In the genomic region with DNA sequence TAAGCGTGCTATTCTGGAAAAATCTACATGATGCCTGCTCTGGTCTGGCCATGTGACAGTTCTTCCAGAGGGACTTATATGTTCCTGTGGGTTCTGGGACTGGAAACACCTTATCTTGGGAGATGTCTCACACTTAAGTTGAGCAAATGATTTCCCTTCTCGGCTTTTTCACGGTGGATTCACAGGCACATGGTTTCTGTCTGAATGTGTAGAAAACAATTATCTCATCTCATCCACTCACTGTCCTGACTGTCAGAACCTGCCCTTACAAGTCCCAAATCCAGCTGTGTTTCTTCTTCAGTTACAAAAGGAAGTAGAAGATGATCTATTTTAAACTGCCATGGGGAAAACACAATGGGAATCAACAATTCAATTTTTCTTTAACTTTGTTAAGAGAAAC, we compare ENCODE assay signal across 25 cellular contexts.
DNase-seq lines count a peak whose midpoint lies in the region; ATAC-seq, FAIRE-seq and TF ChIP-seq lines count a peak whose summit lies in the region.
"Had no signal": no experiment of that assay in that cellular context is flagged by ENCODE, and none has a peak within 500 bp of the region (broad histone marks: within the 10 kb centered on the region; RNA-seq: fewer than 3 reads in every experiment).

No MANE protein-coding gene starts in this region.

- H3K4me2 ChIP-seq in keratinocyte (ENCODE audit: control insufficient read depth, extremely low read depth, insufficient read depth, low read depth, low read length): peak overlapping the region; percentile 67
- H3K4me2 ChIP-seq: PC-9 had no signal

- H3K4me3 ChIP-seq in keratinocyte (ENCODE audit: control insufficient read depth in 2 of 3, extremely low read depth in 1 of 3, insufficient read depth in 2 of 3, low read depth in 1 of 3, low read length in 3 of 3): peak overlapping the region in 2 of 3 experiments; percentile 16 to 41
- H3K4me3 ChIP-seq: left ventricle myocardium inferior, PC-9, psoas muscle, tibial nerve had no signal

- no peaks in the 10 kb centered on the region for H3K36me3 ChIP-seq in keratinocyte (ENCODE audit: control insufficient read depth in 2 of 2, extremely low read depth in 1 of 2, insufficient read depth in 2 of 2, low read length in 2 of 2)
- H3K36me3 ChIP-seq: left ventricle myocardium inferior, tibial nerve had no signal

- H3K9me3 ChIP-seq in keratinocyte (ENCODE audit: control insufficient read depth, low read depth, low read length): no peaks in the 10 kb centered on the region
- no peaks in the 10 kb centered on the region for H3K9me3 ChIP-seq in CD4-positive, alpha-beta T cell (ENCODE audit: control insufficient read depth, low read length)
- H3K9me3 ChIP-seq: psoas muscle had no signal

- H3K27ac ChIP-seq in keratinocyte (ENCODE audit: control insufficient read depth, insufficient read depth, low read length): peak overlapping the region; percentile 74
- H3K27ac ChIP-seq in CD4-positive, alpha-beta T cell (ENCODE audit: low read depth, low read length): no peak overlapping the region
- H3K27ac ChIP-seq: 22Rv1, C4-2B, left ventricle myocardium inferior, PC-9, psoas muscle, tibial nerve had no signal

- ATAC-seq in CD4-positive, alpha-beta T cell (ENCODE audit: poor library complexity): no peak

- no peaks in the 10 kb centered on the region for H3K9me1 ChIP-seq in keratinocyte (ENCODE audit: control insufficient read depth, extremely low read depth, insufficient read depth, low read length)

- H3K79me2 ChIP-seq in keratinocyte (ENCODE audit: control insufficient read depth, insufficient read depth, low read length): no peaks in the 10 kb centered on the region

- no peaks in the 10 kb centered on the region for H3K4me1 Mint-ChIP-seq in CD4-positive, alpha-beta T cell (ENCODE audit: low read depth)
- no peaks in the 10 kb centered on the region for H3K4me1 Mint-ChIP-seq in glutamatergic neuron (ENCODE audit: low read depth, unreplicated experiment)
- H3K4me1 Mint-ChIP-seq: central memory CD8-positive, alpha-beta T cell had no signal

- H3K27ac Mint-ChIP-seq in CD4-positive, alpha-beta T cell: no peak overlapping the region
- no peak overlapping the region for H3K27ac Mint-ChIP-seq in glutamatergic neuron (ENCODE audit: unreplicated experiment)
- H3K27ac Mint-ChIP-seq: activated CD8-positive, alpha-beta memory T cell treated with anti-CD3 and anti-CD28 coated beads, Interleukin-2, amount 10 ng/mL, durations not matched to agents 7 days and 5 days; natural killer cell treated with Interleukin-12 subunit alpha and Interleukin-12 subunit beta and Interleukin-15 and Interleukin-18, amount 100 ng/mL, for 72 hours had no signal

- peak overlapping the region; percentile 62 for H3K9ac ChIP-seq in keratinocyte (ENCODE audit: control insufficient read depth, extremely low read depth, insufficient read depth, low read length)

- DNase-seq in NCI-H2171 treated with DMSO at 0.1 percent for 48 hours (lab: John Stamatoyannopoulos, UW) (peak; percentile 17), NCI-H2171 (lab: John Stamatoyannopoulos, UW) (no peak), dermis blood vessel endothelial cell (peak; percentile 16), keratinocyte (ENCODE audit: low read depth, low spot score) (no peak), amniotic stem cell (lab: John Stamatoyannopoulos, UW) (no peak), glutamatergic neuron (no peak), NOMO-1 (lab: John Stamatoyannopoulos, UW; ENCODE audit: unreplicated experiment in 2 of 2) (no peak)
- no peak for DNase-seq in CD4-positive, alpha-beta T cell
- DNase-seq: activated gamma-delta T cell treated with Interleukin-2 at 50 U/mL for 16 hours; activated T-cell treated with anti-CD3 and anti-CD28 coated beads, Interleukin-2, amount 50 U/mL, for 4 hours; Kasumi-1; left ventricle myocardium inferior; NK-92 treated with Interleukin-12 subunit alpha and Interleukin-12 subunit beta, amount 100 ng/mL, for 24 hours; PC-9; psoas muscle; stimulated activated CD4-positive, alpha-beta T cell treated with anti-CD3 and anti-CD28 coated beads, Interleukin-12 subunit alpha, Interleukin-12 subunit beta, amount 100 ng/mL, for 4 hours; stimulated activated CD4-positive, alpha-beta T cell treated with anti-CD3 and anti-CD28 coated beads, Interleukin-2, amount 100 ng/mL, for 48 hours had no signal

- no peaks in the 10 kb centered on the region for H3K36me3 Mint-ChIP-seq in CD4-positive, alpha-beta T cell (ENCODE audit: low read depth)
- H3K36me3 Mint-ChIP-seq in glutamatergic neuron (ENCODE audit: unreplicated experiment): no peaks in the 10 kb centered on the region
- H3K36me3 Mint-ChIP-seq: activated CD8-positive, alpha-beta memory T cell treated with anti-CD3 and anti-CD28 coated beads, Interleukin-2, amount 10 ng/mL, durations not matched to agents 7 days and 5 days; natural killer cell treated with Interleukin-12 subunit alpha and Interleukin-12 subunit beta and Interleukin-15 and Interleukin-18, amount 100 ng/mL, for 72 hours had no signal

- POLR2A ChIA-PET in CD4-positive, alpha-beta T cell (lab: Charles Lee): no interaction called here

- peaks cover 8% of the 10 kb centered on the region for H3K27me3 Mint-ChIP-seq in CD4-positive, alpha-beta T cell
- H3K27me3 Mint-ChIP-seq in glutamatergic neuron (ENCODE audit: unreplicated experiment): no peaks in the 10 kb centered on the region
- H3K27me3 Mint-ChIP-seq: activated CD8-positive, alpha-beta memory T cell treated with anti-CD3 and anti-CD28 coated beads, Interleukin-2, amount 10 ng/mL, durations not matched to agents 7 days and 5 days had no signal

- no peak overlapping the region for H3K4me3 Mint-ChIP-seq in CD4-positive, alpha-beta T cell
- H3K4me3 Mint-ChIP-seq in glutamatergic neuron (ENCODE audit: unreplicated experiment): no peak overlapping the region
- H3K4me3 Mint-ChIP-seq: activated CD8-positive, alpha-beta memory T cell treated with anti-CD3 and anti-CD28 coated beads, Interleukin-2, amount 10 ng/mL, durations not matched to agents 7 days and 5 days; activated T-cell treated with anti-CD3 and anti-CD28 coated beads, Interleukin-2, amount 50 U/mL, for 4 hours; central memory CD8-positive, alpha-beta T cell; natural killer cell treated with Interleukin-12 subunit alpha and Interleukin-12 subunit beta and Interleukin-15 and Interleukin-18, amount 100 ng/mL, for 72 hours had no signal

- H3K4me1 ChIP-seq in keratinocyte (ENCODE audit: control insufficient read depth, extremely low read depth, insufficient read depth, low read length): peaks cover 30% of the 10 kb centered on the region
- H3K4me1 ChIP-seq: left ventricle myocardium inferior, psoas muscle, tibial nerve had no signal

- intact Hi-C loops in CD4-positive, alpha-beta T cell (cut with DNase I, micrococcal nuclease): no loop called here

- CTCF ChIA-PET in CD4-positive, alpha-beta T cell (lab: Charles Lee): no interaction called here

- peak overlapping the region; percentile 14 for H2AFZ ChIP-seq in keratinocyte (ENCODE audit: control insufficient read depth, low read length)
- H2AFZ ChIP-seq: PC-9 had no signal

- peak; percentile 78 for FAIRE-seq in keratinocyte (lab: Jason Lieb, UNC)
- FAIRE-seq: G401.6, islet of Langerhans had no signal

- no peaks in the 10 kb centered on the region for H3K9me3 Mint-ChIP-seq in CD4-positive, alpha-beta T cell
- H3K9me3 Mint-ChIP-seq in glutamatergic neuron (ENCODE audit: unreplicated experiment): peaks cover 2% of the 10 kb centered on the region
- H3K9me3 Mint-ChIP-seq: activated T-cell treated with anti-CD3 and anti-CD28 coated beads, Interleukin-2, amount 50 U/mL, for 4 hours; central memory CD8-positive, alpha-beta T cell; natural killer cell treated with Interleukin-12 subunit alpha and Interleukin-12 subunit beta and Interleukin-15 and Interleukin-18, amount 100 ng/mL, for 72 hours had no signal

- no peaks in the 10 kb centered on the region for H4K20me1 ChIP-seq in keratinocyte (ENCODE audit: control insufficient read depth, extremely low read depth, insufficient read depth, low read length)

- no peaks in the 10 kb centered on the region for H3K27me3 ChIP-seq in keratinocyte (ENCODE audit: control insufficient read depth, extremely low read depth, insufficient read depth, low read length)
- H3K27me3 ChIP-seq in CD4-positive, alpha-beta T cell (ENCODE audit: control insufficient read depth, insufficient read depth, low read length): no peaks in the 10 kb centered on the region
- H3K27me3 ChIP-seq: tibial nerve had no signal

- TF ChIP-seq CTCF in keratinocyte (optimal IDR thresholded peaks at IDR 0.05 in 1 of 3, IDR thresholded peaks at IDR 0.05 in 1 of 3, conservative IDR thresholded peaks at IDR 0.05 in 1 of 3; ENCODE audit: extremely low read depth in 1 of 3, insufficient read depth in 2 of 3, low read length in 3 of 3) (no peak), glutamatergic neuron (IDR thresholded peaks at IDR 0.05; ENCODE audit: partially characterized antibody, unreplicated experiment) (no peak)
- TF ChIP-seq CTCF in CD4-positive, alpha-beta T cell (IDR thresholded peaks at IDR 0.05): no peak

- dilution Hi-C loops in keratinocyte (cut with MboI; ENCODE audit: extremely low pct_ligation_motif_present, low sequenced_read_pairs): no loop called here

Comparison
In these comparisons a context has a peak if more than half of its experiments do, and no peak if none do; other contexts are left out.
1. DNase-seq: peak in NCI-H2171 treated with DMSO at 0.1 percent for 48 hours (single experiment) and dermis blood vessel endothelial cell (single experiment); none in NCI-H2171 (single experiment), keratinocyte (single experiment), CD4-positive, alpha-beta T cell (0 of 10), amniotic stem cell (single experiment), glutamatergic neuron (single experiment) and NOMO-1 (0 of 2).